ENCODE assay signal across 8 cellular contexts in the genomic region with DNA sequence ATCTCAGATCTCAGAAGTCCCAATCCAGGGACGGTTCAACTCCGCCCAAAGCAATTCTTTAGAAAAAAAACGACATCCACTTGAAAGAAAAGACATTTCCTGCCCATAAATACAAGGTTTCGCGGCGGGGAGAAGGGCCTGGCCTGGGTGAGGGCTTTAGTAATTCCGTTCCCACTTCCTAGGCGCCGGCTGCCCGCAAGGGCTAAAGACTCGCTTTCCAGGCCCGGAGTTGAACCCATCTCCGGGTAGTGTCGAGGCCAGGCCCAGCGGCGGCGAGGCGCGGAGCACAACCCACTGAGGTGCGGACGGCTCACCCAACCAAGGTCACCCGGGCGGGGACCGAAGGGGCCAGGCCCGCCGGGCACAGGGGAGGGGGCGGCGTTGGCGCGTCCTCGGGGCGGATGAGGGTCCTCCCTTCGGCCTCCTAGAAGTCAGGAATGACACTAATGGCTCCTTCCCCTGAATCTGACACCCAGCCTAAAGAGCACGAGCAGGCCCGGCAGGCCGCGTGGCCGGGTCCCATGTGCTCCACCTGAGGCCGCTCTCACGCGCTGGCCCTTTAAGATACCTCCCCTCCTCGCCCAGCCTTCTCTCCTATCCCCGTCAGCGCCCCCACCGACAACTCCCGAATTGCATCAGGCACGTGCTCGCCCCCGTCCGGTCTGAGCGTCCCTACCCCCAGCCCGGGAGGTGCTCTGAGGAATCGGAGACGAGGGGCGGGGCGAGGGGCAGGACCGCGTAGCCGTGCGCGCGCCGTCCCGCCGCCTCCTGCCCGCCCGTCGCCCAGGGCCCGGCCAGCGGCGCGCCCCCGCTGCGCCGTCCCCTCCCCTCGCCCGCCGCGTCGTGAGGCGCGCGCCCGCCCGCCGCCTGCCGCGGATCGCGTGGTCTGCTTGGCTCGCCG. TPM values are rescaled to one million over a fixed set of nuclear protein-coding genes. Genes with fewer than 3 reads are reported as not detected.
DNase-seq lines count a peak whose midpoint lies in the region; ATAC-seq and TF ChIP-seq lines count a peak whose summit lies in the region.

No MANE protein-coding gene starts in this region.

- DNase-seq in AML-193 (lab: John Stamatoyannopoulos, UW) (peak; percentile 95 to 97), NCI-H226 (peak; percentile 99), inferior parietal cortex (ENCODE audit: extremely low spot score) (peak; percentile 95), spleen (peak; percentile 100)
- peak; percentile 98 to 99 (median 99) for DNase-seq in activated CD4-positive, CD25-positive, alpha-beta regulatory T cell (lab: John Stamatoyannopoulos, UW)
- DNase-seq in central memory CD4-positive, alpha-beta T cell = peak; percentile 99

- TF ChIP-seq CTCF in spleen (IDR thresholded peaks at IDR 0.05 in 8 of 11, conservative IDR thresholded peaks at IDR 0.05 in 3 of 11) = peak in 10 of 11 experiments; percentile 28 to 69 (median 55)

- peak in 1 of 3 donors; percentile 13 for TF ChIP-seq POLR2A in spleen (IDR thresholded peaks at IDR 0.05)

- ATAC-seq in GM19025 (IDR thresholded peaks at IDR 0.05; ENCODE audit: low read depth, unreplicated experiment) (peak; percentile 83), HG03280 (IDR thresholded peaks at IDR 0.05; ENCODE audit: unreplicated experiment) (peak; percentile 87)

- H3K27me3 ChIP-seq in spleen (replicated peaks in 1 of 7) = no peaks in the 10 kb centered on the region

- H3K27ac ChIP-seq in spleen = peak overlapping the region; percentile 94 to 99 (median 97)

- H3K9me3 ChIP-seq in spleen = no peaks in the 10 kb centered on the region

- intact Hi-C loops in spleen (cut with DNase I; ENCODE audit: low total_unique reads) = loop anchor here (5.0 to 10.0 kb wide), 3 partner anchors 60 to 310 kb away; a partner anchor contains a TSS

- peaks cover 17 to 46% (median 38%) of the 10 kb centered on the region in 6 donors for H3K4me1 ChIP-seq in spleen

- H3K4me3 ChIP-seq in spleen = peak overlapping the region; percentile 85 to 100 (median 96)

- H3K36me3 ChIP-seq in spleen = no peaks in the 10 kb centered on the region

- WGBS in spleen, 5 donors = 0 to 1% (median 1%) methylated on average over 21 to 91 of the region's 92 CpGs

RNA-seq across cellular contexts. Expression of a gene that starts 0.5 kb away (rescaled TPM):
- 100 to 1,000 TPM; 111 to 168 (median 142) TPM for total RNA-seq in spleen
- 10 to 100 TPM; 13.8 to 32.2 (median 15.3) TPM for polyA plus RNA-seq in spleen

Comparison
In these comparisons a context has a peak if more than half of its experiments do, and no peak if none do; other contexts are left out.
1. Peak in every context shown above with its lines: DNase-seq, ATAC-seq, H3K4me3 ChIP-seq and H3K27ac ChIP-seq.